ENCODE assay signal across 1 cellular context in the genomic region with DNA sequence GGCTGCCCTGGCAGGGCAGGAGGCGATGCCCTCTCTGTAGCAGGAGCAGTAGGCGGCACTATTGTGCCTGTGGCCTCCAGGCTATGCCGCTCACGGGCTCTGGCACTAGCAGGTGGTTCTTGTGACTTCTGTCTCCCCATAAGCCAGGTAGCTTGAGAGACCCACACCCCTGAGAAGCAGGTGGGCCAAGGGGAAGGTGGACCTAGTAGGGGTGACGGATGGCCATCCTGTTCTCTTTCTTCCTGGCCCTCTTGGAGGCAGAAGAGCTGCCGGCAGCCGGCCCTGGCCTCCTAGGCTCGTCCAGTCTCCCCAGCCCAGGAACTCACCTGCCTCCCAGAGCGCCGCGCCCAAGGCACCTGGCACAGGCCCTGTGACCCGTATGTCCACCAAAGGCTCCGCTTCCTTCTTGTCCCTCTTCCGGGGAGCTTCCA.
TF ChIP-seq lines count a peak whose summit lies in the region.

No MANE protein-coding gene starts in this region.

TF ChIP-seq in IMR-90, 13 proteins besides CTCF, POLR2A, EP300 and RAD21:
- TF ChIP-seq MXI1 (IDR thresholded peaks at IDR 0.05; ENCODE audit: borderline replicate concordance, low read depth, low read length) (no peak), RCOR1 (IDR thresholded peaks at IDR 0.05; ENCODE audit: insufficient replicate concordance, low read length) (no peak), NFE2L2 (IDR thresholded peaks at IDR 0.05; ENCODE audit: low read depth, low read length) (no peak), MAZ (IDR thresholded peaks at IDR 0.05; ENCODE audit: borderline replicate concordance, low read depth, low read length) (no peak), CHD1 (IDR thresholded peaks at IDR 0.05; ENCODE audit: low read depth, low read length) (no peak), RFX5 (IDR thresholded peaks at IDR 0.05; ENCODE audit: low read depth, low read length) (no peak), SMC3 (IDR thresholded peaks at IDR 0.05; ENCODE audit: low read depth, low read length) (no peak), CEBPB (IDR thresholded peaks at IDR 0.05; ENCODE audit: low read depth, low read length) (no peak), FOS (IDR thresholded peaks at IDR 0.05; ENCODE audit: low read depth, low read length) (no peak)
- TF ChIP-seq, protein P1, sequence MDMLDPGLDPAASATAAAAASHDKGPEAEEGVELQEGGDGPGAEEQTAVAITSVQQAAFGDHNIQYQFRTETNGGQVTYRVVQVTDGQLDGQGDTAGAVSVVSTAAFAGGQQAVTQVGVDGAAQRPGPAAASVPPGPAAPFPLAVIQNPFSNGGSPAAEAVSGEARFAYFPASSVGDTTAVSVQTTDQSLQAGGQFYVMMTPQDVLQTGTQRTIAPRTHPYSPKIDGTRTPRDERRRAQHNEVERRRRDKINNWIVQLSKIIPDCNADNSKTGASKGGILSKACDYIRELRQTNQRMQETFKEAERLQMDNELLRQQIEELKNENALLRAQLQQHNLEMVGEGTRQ (IDR thresholded peaks at IDR 0.05; ENCODE audit: low read depth, low read length): no peak
- TF ChIP-seq, protein P2, sequence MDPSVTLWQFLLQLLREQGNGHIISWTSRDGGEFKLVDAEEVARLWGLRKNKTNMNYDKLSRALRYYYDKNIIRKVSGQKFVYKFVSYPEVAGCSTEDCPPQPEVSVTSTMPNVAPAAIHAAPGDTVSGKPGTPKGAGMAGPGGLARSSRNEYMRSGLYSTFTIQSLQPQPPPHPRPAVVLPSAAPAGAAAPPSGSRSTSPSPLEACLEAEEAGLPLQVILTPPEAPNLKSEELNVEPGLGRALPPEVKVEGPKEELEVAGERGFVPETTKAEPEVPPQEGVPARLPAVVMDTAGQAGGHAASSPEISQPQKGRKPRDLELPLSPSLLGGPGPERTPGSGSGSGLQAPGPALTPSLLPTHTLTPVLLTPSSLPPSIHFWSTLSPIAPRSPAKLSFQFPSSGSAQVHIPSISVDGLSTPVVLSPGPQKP (IDR thresholded peaks at IDR 0.05; ENCODE audit: borderline replicate concordance, low read depth, low read length): no peak
